ENCODE assay signal across 3 cellular contexts in genomic region chr17:60761301-60761700, GRCh38.
DNase-seq lines count a peak whose midpoint lies in the region; ATAC-seq, FAIRE-seq and TF ChIP-seq lines count a peak whose summit lies in the region.
"Not testable (repeated sequence)": the region's sequence is repeated elsewhere in the genome, so short reads cannot be mapped to it uniquely, and the experiment has no call there.

No MANE protein-coding gene starts in this region.

- H3K4me3 ChIP-seq in HEK293 (ENCODE audit: low read depth, low read length); K562: not testable (repeated sequence)

- CTCF ChIA-PET in HEK293 (lab: Yijun Ruan, JAX); K562 (lab: Yijun Ruan, JAX; ENCODE audit: low intra/inter-chr PET ratio): not testable (repeated sequence)

- not testable (repeated sequence) for TF ChIP-seq POLR2A in K562 (conservative IDR thresholded peaks at IDR 0.05)

- H3K9me3 ChIP-seq in HEK293 (ENCODE audit: control insufficient read depth, insufficient read depth, low read depth, low read length); K562 (replicated peaks; ENCODE audit: control insufficient read depth, insufficient read depth, low read depth, low read length): not testable (repeated sequence)

- BruUV-seq in K562 (replicated peaks; lab: Mats Ljungman, UMichigan), result not testable (repeated sequence)

- ATAC-seq in K562, result not testable (repeated sequence)

- TF ChIP-seq EP300 in K562 (IDR thresholded peaks at IDR 0.05; ENCODE audit: low read length), result not testable (repeated sequence)

- TF ChIP-seq RAD21 in K562 (CRISPR knock-in tag; conservative IDR thresholded peaks at IDR 0.05 in 1 of 2, IDR thresholded peaks at IDR 0.05 in 1 of 2), result not testable (repeated sequence)

- not testable (repeated sequence) for TF ChIP-seq CTCF in HEK293 (tag by site-specific recombination; IDR thresholded peaks at IDR 0.05); K562 (IDR thresholded peaks at IDR 0.05 in 2 of 3, conservative IDR thresholded peaks at IDR 0.05 in 1 of 3; ENCODE audit: insufficient read depth in 2 of 3, low read depth in 1 of 3, low read length in 3 of 3)

- H3K27me3 ChIP-seq in K562 (ENCODE audit: control insufficient read depth in 2 of 2, insufficient read depth in 2 of 2, low read length in 2 of 2), result not testable (repeated sequence)

- POLR2A ChIA-PET in HEK293 (lab: Yijun Ruan, JAX); K562 (lab: Yijun Ruan, JAX): not testable (repeated sequence)

- not testable (repeated sequence) for H3K79me2 ChIP-seq in K562 (ENCODE audit: control insufficient read depth, insufficient read depth, low read length)

- H3K9ac ChIP-seq in K562 (ENCODE audit: insufficient read depth in 1 of 2, low read depth in 2 of 2, low read length in 2 of 2), result not testable (repeated sequence)

- not testable (repeated sequence) for H3K4me1 ChIP-seq in HEK293 (ENCODE audit: control insufficient read depth, insufficient read depth, low read length); K562 (replicated peaks in 1 of 2; ENCODE audit: control insufficient read depth in 2 of 2, insufficient read depth in 2 of 2, low read length in 2 of 2)

- H2AFZ ChIP-seq in K562 (ENCODE audit: low read depth, low read length), result not testable (repeated sequence)

- H3K27ac ChIP-seq in HEK293 (ENCODE audit: extremely low read depth, low read depth, low read length); K562 (ENCODE audit: extremely low read depth, low read depth, low read length): not testable (repeated sequence)

- H3K36me3 ChIP-seq in HEK293 (ENCODE audit: control insufficient read depth in 2 of 2, insufficient read depth in 1 of 2, low read length in 2 of 2); K562 (ENCODE audit: control insufficient read depth, insufficient read depth, low read length): not testable (repeated sequence)

- not testable (repeated sequence) for H3K9me1 ChIP-seq in K562 (ENCODE audit: control insufficient read depth, insufficient read depth, low read length)

- WGBS in K562 (ENCODE audit: insufficient coverage, low coverage, missing lambda C conversion rate), result 7% methylated on average over 6 of the region's 6 CpGs

- intact Hi-C loops in K562 (cut with micrococcal nuclease), result not testable (repeated sequence)

- FAIRE-seq in K562 (lab: Jason Lieb, UNC), result not testable (repeated sequence)
- peak; percentile 88 for FAIRE-seq in urothelium cell line (lab: Jason Lieb, UNC)

- not testable (repeated sequence) for H3K4me2 ChIP-seq in K562 (ENCODE audit: insufficient read depth, low read length)

- not testable (repeated sequence) for DNase-seq in K562 (ENCODE audit: extremely low read depth in 1 of 4, low spot score in 3 of 4); urothelium cell line (ENCODE audit: low spot score)

- in situ Hi-C loops in K562 (cut with MboI), result not testable (repeated sequence)

- H4K20me1 ChIP-seq in K562 (replicated peaks; ENCODE audit: control insufficient read depth, insufficient read depth, low read length), result not testable (repeated sequence)

TF ChIP-seq in HEK293, 187 proteins besides CTCF, POLR2A, EP300 and RAD21:
- TF ChIP-seq ZNF146 (tag by site-specific recombination; IDR thresholded peaks at IDR 0.05), result peak; percentile 68

TF ChIP-seq in K562, 482 proteins besides CTCF, POLR2A, EP300 and RAD21:
- TF ChIP-seq ZNF146 (CRISPR knock-in tag; IDR thresholded peaks at IDR 0.05; ENCODE audit: unreplicated experiment) (peak; percentile 9), ZBTB11 (CRISPR knock-in tag; IDR thresholded peaks at IDR 0.05) (peak in 1 of 3 experiments; percentile 82; a peak in 1 of 6 replicates)
